ENCODE assay signal across 8 cellular contexts in genomic region chr11:125062931-125063428, GRCh38. TPM values are rescaled to one million over a fixed set of nuclear protein-coding genes. Genes with fewer than 3 reads are reported as not detected.
DNase-seq lines count a peak whose midpoint lies in the region; ATAC-seq and TF ChIP-seq lines count a peak whose summit lies in the region.

Gene SLC37A2, plus strand, starts transcription at chr11:125063305. Its CDS starts 63 bp downstream, at chr11:125063368.

- no peaks in the 10 kb centered on the region for H3K36me3 Mint-ChIP-seq in brain

- H3K4me3 Mint-ChIP-seq in brain, result peak within 1 kb of the TSS; percentile 75 to 87 (median 84)

- H3K9me3 ChIP-seq in SJSA1 (replicated peaks) (no peaks in the 10 kb centered on the region), skeletal muscle satellite cell (replicated peaks; ENCODE audit: low read length) (no peaks in the 10 kb centered on the region)

- H3K27ac Mint-ChIP-seq in brain, result no peak within 1 kb of the TSS

- H3K4me2 ChIP-seq in skeletal muscle satellite cell (ENCODE audit: low read length), result peak within 1 kb of the TSS; percentile 95

- H3K27me3 Mint-ChIP-seq in brain, result peaks cover 63% of the 10 kb centered on the region

- H3K4me1 ChIP-seq in SJSA1 (replicated peaks) (peaks cover 5% of the 10 kb centered on the region), skeletal muscle satellite cell (ENCODE audit: control insufficient read depth, insufficient read depth, low read length) (peaks cover 6% of the 10 kb centered on the region)

- no peak within 1 kb of the TSS for H3K27ac ChIP-seq in SJSA1

- peak; percentile 95 for ATAC-seq in GM19328 (IDR thresholded peaks at IDR 0.05; ENCODE audit: unreplicated experiment)
- peak; percentile 95 for ATAC-seq in HG03354 (IDR thresholded peaks at IDR 0.05; ENCODE audit: poor library complexity, severe bottlenecking, unreplicated experiment)

- H3K4me1 Mint-ChIP-seq in brain, result no peaks in the 10 kb centered on the region

- no peaks in the 10 kb centered on the region for H3K36me3 ChIP-seq in SJSA1
- no peaks in the 10 kb centered on the region for H3K36me3 ChIP-seq in skeletal muscle satellite cell (ENCODE audit: insufficient read depth, low read length)

- H3K4me3 ChIP-seq in SJSA1 (peak within 1 kb of the TSS; percentile 42), skeletal muscle satellite cell (ENCODE audit: low read length) (peak within 1 kb of the TSS; percentile 90)

- H3K27me3 ChIP-seq in SJSA1 (replicated peaks) (peaks cover 11% of the 10 kb centered on the region; the same call in 1 of the 2 replicates), skeletal muscle satellite cell (ENCODE audit: control insufficient read depth, insufficient read depth, low read length) (no peaks in the 10 kb centered on the region)

- peak in 1 of 2 experiments; percentile 36 for TF ChIP-seq CTCF in brain (conservative IDR thresholded peaks at IDR 0.05)

- peak; percentile 38 for DNase-seq in COLO668 (lab: John Stamatoyannopoulos, UW; ENCODE audit: unreplicated experiment)
- peak; percentile 32 to 48 for DNase-seq in SJSA1 (ENCODE audit: low read depth in 1 of 2, low spot score in 2 of 2)
- peak; percentile 84 for DNase-seq in iPS-NIHi7 (ENCODE audit: extremely low spot score)
- DNase-seq in NCI-H187 treated with DMSO at 0.1 percent for 48 hours (lab: John Stamatoyannopoulos, UW), result no peak

- H3K9me3 Mint-ChIP-seq in brain, result no peaks in the 10 kb centered on the region

- peak within 1 kb of the TSS; percentile 80 for H3K9ac ChIP-seq in skeletal muscle satellite cell (ENCODE audit: low read depth, low read length)

RNA-seq across cellular contexts. Expression of gene SLC37A2, which starts in this region (rescaled TPM):
- 0.18 and 0.31 TPM in 2 replicates for total RNA-seq in SJSA1 (2014; rRNA removed; shearing (Covaris generic))
- polyA plus RNA-seq in brain (ENCODE audit: insufficient read depth, low read depth, low replicate concordance), result 2.0 TPM
- 1.1 and 1.8 TPM in 2 replicates for total RNA-seq in skeletal muscle satellite cell (2012; rRNA removed)

Comparison
In these comparisons a context has a peak if more than half of its experiments do, and no peak if none do; other contexts are left out.
1. Peak in DNase-seq and H3K4me3 ChIP-seq in SJSA1; RNA of the gene not detected or under 1 TPM.